Comparison of ENCODE assay signal across 14 cellular contexts in the genomic region with DNA sequence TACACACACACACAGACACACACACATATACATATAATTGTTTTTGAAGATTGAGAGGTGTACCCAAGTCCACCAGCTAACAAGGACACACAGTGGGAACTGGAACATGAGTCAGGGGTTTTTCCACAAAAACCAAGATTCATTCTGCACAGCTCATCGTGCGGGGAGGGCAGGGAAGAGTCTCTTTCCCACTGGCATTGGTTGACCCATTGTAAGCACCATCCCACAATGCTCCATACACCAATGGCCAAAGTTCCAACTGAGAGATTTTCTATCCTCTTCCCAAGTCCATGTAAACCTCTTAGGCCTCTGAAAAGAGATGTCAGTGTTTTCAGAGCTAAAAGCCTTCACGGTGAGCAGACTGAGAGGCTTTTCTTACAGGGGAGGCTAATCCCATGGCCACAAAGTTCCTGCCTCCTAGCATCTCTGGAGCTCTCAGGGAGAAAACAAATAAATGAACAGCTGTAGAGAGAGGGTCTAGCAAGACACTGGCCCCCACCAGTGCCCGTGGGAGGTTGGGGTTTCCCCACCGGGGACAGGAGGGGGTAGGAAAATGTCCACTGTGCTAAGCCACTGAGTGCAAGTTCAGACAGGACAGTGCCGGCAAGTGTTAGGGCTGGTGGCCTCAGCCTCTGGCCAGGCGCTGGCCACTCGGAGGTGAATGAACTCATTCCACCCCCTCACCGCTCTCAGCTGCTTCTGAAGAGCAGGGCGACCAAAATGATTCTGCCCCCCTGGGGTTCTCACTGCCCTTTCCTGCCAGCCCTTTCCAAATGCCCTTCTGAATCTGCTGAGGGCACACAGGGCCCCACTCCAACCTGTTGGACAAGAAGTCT. TPM values are rescaled to one million over a fixed set of nuclear protein-coding genes. Genes with fewer than 3 reads are reported as not detected.
DNase-seq lines count a peak whose midpoint lies in the region; ATAC-seq and TF ChIP-seq lines count a peak whose summit lies in the region.
"Had no signal": no experiment of that assay in that cellular context is flagged by ENCODE, and none has a peak within 500 bp of the region (broad histone marks: within the 10 kb centered on the region; RNA-seq: fewer than 3 reads in every experiment).

No MANE protein-coding gene starts in this region.

- no peak overlapping the region for H3K14ac ChIP-seq in neuronal stem cell (ENCODE audit: low read length)

- H4K91ac ChIP-seq in neuronal stem cell (ENCODE audit: low read depth, low read length, poor library complexity) = no peak overlapping the region

- no peak for DNase-seq in right atrium auricular region (ENCODE audit: low spot score)
- no peak for DNase-seq in left cardiac atrium
- DNase-seq in esophagus muscularis mucosa (ENCODE audit: extremely low spot score) = no peak
- DNase-seq in neuronal stem cell (ENCODE audit: low spot score) = no peak
- DNase-seq in vagina (ENCODE audit: extremely low spot score in 2 of 2) = no peak
- DNase-seq in NOMO-1 (lab: John Stamatoyannopoulos, UW; ENCODE audit: unreplicated experiment in 2 of 2) = no peak
- no peak for DNase-seq in NCI-H446 treated with DMSO at 0.1 percent for 48 hours (lab: John Stamatoyannopoulos, UW)
- DNase-seq in glomerular visceral epithelial cell (ENCODE audit: extremely low spot score) = no peak
- DNase-seq: activated CD4-positive, alpha-beta memory T cell treated with anti-CD3 and anti-CD28 coated beads, Interleukin-2, amount 10 ng/mL, durations not matched to agents 7 days and 5 days; activated naive CD4-positive, alpha-beta T cell treated with anti-CD3 and anti-CD28 coated beads, Interleukin-2, amount 50 U/mL, for 16 hours; HFFc6; mesendoderm; NCI-H1930; SW 1271 had no signal

- WGBS in esophagus muscularis mucosa = 89% methylated on average over 10 of the region's 10 CpGs
- WGBS in neuronal stem cell (ENCODE audit: extremely low coverage in 2 of 2, insufficient read length in 2 of 2, insufficient replicate concordance in 1 of 2), 2 donors = no CpG with 5 or more reads among the region's 10 CpGs

- H3K27ac ChIP-seq in right atrium auricular region = peak overlapping the region; percentile 49 to 72
- peak overlapping the region; percentile 42 to 58 (median 54) for H3K27ac ChIP-seq in esophagus muscularis mucosa (replicated peaks in 1 of 4)
- H3K27ac ChIP-seq in neuronal stem cell (replicated peaks; ENCODE audit: low read length) = no peak overlapping the region
- peak overlapping the region; percentile 37 for H3K27ac ChIP-seq in vagina

- TF ChIP-seq CTCF in right atrium auricular region (IDR thresholded peaks at IDR 0.05) (no peak), esophagus muscularis mucosa (IDR thresholded peaks at IDR 0.05) (no peak), vagina (IDR thresholded peaks at IDR 0.05) (no peak)

- no peak for TF ChIP-seq EP300 in esophagus muscularis mucosa (IDR thresholded peaks at IDR 0.05)

- H3K4me1 ChIP-seq in right atrium auricular region (peaks cover 0 to 50% of the 10 kb centered on the region in 2 donors), esophagus muscularis mucosa (peaks cover 28 to 67% (median 46%) of the 10 kb centered on the region in 4 donors), neuronal stem cell (ENCODE audit: control insufficient read depth in 2 of 2, insufficient read depth in 1 of 2, low read depth in 1 of 2, low read length in 2 of 2) (peaks cover 0 to 6% of the 10 kb centered on the region in 2 donors), vagina (peaks cover 30% of the 10 kb centered on the region)

- H3K4me3 ChIP-seq in right atrium auricular region (no peak overlapping the region), esophagus muscularis mucosa (no peak overlapping the region), neuronal stem cell (ENCODE audit: low read length in 2 of 2) (no peak overlapping the region), vagina (no peak overlapping the region)

- H3K27me3 ChIP-seq in right atrium auricular region (no peaks in the 10 kb centered on the region), esophagus muscularis mucosa (no peaks in the 10 kb centered on the region), neuronal stem cell (ENCODE audit: control insufficient read depth in 3 of 3, insufficient read depth in 3 of 3, low read depth in 1 of 3, low read length in 3 of 3) (peaks cover 0 to 13% (median 0%) of the 10 kb centered on the region in 3 experiments), vagina (no peaks in the 10 kb centered on the region)

- no peaks in the 10 kb centered on the region for H3K36me3 ChIP-seq in right atrium auricular region
- H3K36me3 ChIP-seq in esophagus muscularis mucosa = peaks cover 0 to 4% (median 0%) of the 10 kb centered on the region in 4 donors
- H3K36me3 ChIP-seq in neuronal stem cell (replicated peaks in 1 of 2; ENCODE audit: control insufficient read depth in 2 of 2, insufficient read depth in 2 of 2, low read length in 2 of 2) = no peaks in the 10 kb centered on the region
- no peaks in the 10 kb centered on the region for H3K36me3 ChIP-seq in vagina

- no peak overlapping the region for H3K4me2 ChIP-seq in neuronal stem cell (ENCODE audit: insufficient read depth, low read length, poor library complexity, severe bottlenecking)

- H2AFZ ChIP-seq in neuronal stem cell (ENCODE audit: low read length) = no peak overlapping the region

- TF ChIP-seq POLR2A in esophagus muscularis mucosa (IDR thresholded peaks at IDR 0.05; ENCODE audit: low read depth) (no peak), vagina (IDR thresholded peaks at IDR 0.05) (no peak)

- no peak overlapping the region for H3K4ac ChIP-seq in neuronal stem cell (ENCODE audit: low read length)

- H3K9ac ChIP-seq in neuronal stem cell (ENCODE audit: low read depth, low read length, poor library complexity) = no peak overlapping the region

- H2BK5ac ChIP-seq in neuronal stem cell (ENCODE audit: low read length) = no peak overlapping the region

- H3K79me1 ChIP-seq in neuronal stem cell (ENCODE audit: low read depth, low read length) = no peaks in the 10 kb centered on the region

- intact Hi-C loops in left cardiac atrium (cut with DNase I) = no loop called here
- intact Hi-C loops in esophagus muscularis mucosa (cut with DNase I) = no loop called here
- intact Hi-C loops in vagina (cut with DNase I) = no loop called here

- no peak overlapping the region for H3K23ac ChIP-seq in neuronal stem cell (ENCODE audit: low read depth, low read length, poor library complexity)

- H3K18ac ChIP-seq in neuronal stem cell (ENCODE audit: low read length) = peak overlapping the region; percentile 51

- H2AK5ac ChIP-seq in neuronal stem cell (ENCODE audit: low read depth, low read length) = no peak overlapping the region

- H3K9me3 ChIP-seq in right atrium auricular region (no peaks in the 10 kb centered on the region), esophagus muscularis mucosa (no peaks in the 10 kb centered on the region), neuronal stem cell (replicated peaks in 1 of 2; ENCODE audit: control insufficient read depth in 2 of 2, insufficient read depth in 1 of 2, low read depth in 1 of 2, low read length in 2 of 2) (no peaks in the 10 kb centered on the region), vagina (no peaks in the 10 kb centered on the region)

- ATAC-seq in left cardiac atrium = no peak

- H2BK12ac ChIP-seq in neuronal stem cell (ENCODE audit: low read length) = no peak overlapping the region

- H2BK120ac ChIP-seq in neuronal stem cell (ENCODE audit: low read depth, low read length) = no peak overlapping the region

- no peak overlapping the region for H4K8ac ChIP-seq in neuronal stem cell (ENCODE audit: low read depth, low read length)

- H2BK15ac ChIP-seq in neuronal stem cell (ENCODE audit: low read length) = no peak overlapping the region

RNA-seq across cellular contexts. Expression of a gene that starts 21.5 kb away (rescaled TPM):
- total RNA-seq in right atrium auricular region = 10 to 100 TPM in 1 of 2 donors, 1 to 10 TPM in 1; 3.9 to 12.5 TPM
- 10 to 100 TPM in 1 of 2 donors, 1 to 10 TPM in 1; 9.8 to 20.8 TPM for total RNA-seq in left cardiac atrium
- total RNA-seq in esophagus muscularis mucosa = 10 to 100 TPM; 17.8 to 27.8 (median 23.7) TPM
- 0.81 TPM for polyA plus RNA-seq in neuronal stem cell (2013, experiment 1 of 2)
- 0.82 TPM for polyA plus RNA-seq in neuronal stem cell (2013, experiment 2 of 2)
- 50.3 TPM for total RNA-seq in vagina

RNA-seq across cellular contexts. Expression of a gene that starts 58.6 kb away (rescaled TPM):
- total RNA-seq in right atrium auricular region = 100 to 1,000 TPM; 125 to 132 TPM
- 100 to 1,000 TPM; 121 to 122 TPM for total RNA-seq in left cardiac atrium
- 100 to 1,000 TPM in 3 of 4 donors, 10 to 100 TPM in 1; 79.7 to 161 (median 116) TPM for total RNA-seq in esophagus muscularis mucosa
- polyA plus RNA-seq in neuronal stem cell (2013, experiment 1 of 2) = 0.11 TPM
- polyA plus RNA-seq in neuronal stem cell (2013, experiment 2 of 2) = 0.10 TPM
- 240 TPM for total RNA-seq in vagina
